ENCODE assay signal across 34 cellular contexts in the genomic region with DNA sequence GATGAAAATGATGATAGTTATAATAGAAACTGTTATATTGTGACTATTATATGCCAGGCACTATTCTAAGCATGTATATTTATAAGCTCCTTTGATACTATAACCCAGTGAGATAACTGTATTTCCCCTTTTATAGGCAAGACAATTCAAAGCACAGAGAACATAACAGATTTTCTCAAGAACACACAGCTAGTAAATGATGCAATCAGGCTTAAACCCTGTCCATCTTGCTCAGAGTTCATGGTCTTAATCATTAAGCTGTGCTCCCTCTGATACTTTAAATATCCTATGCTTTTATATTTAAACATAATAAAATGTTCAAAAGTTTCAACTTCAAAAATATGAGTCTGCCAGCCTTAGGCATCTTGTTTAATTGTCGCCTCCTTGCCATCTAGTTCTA.
"Had no signal": no experiment of that assay in that cellular context is flagged by ENCODE, and none has a peak within 500 bp of the region (broad histone marks: within the 10 kb centered on the region; RNA-seq: fewer than 3 reads in every experiment).

No MANE protein-coding gene starts in this region.

- H3K4me3 ChIP-seq: MG63 had no signal

- DNase-seq: Karpas-422, Kasumi-1, MG63, MM.1S, MV-4-11, NCI-H1048, NCI-H1092, NCI-H1092 treated with DMSO at 0.1 percent for 48 hours, NCI-H1105, NCI-H1105 treated with DMSO at 0.1 percent for 48 hours, NCI-H1417, NCI-H1417 treated with DMSO at 0.1 percent for 48 hours, NCI-H1436, NCI-H1436 treated with DMSO at 0.1 percent for 48 hours, NCI-H146, NCI-H1694, NCI-H1694 treated with DMSO at 0.1 percent for 48 hours, NCI-H187, NCI-H187 treated with DMSO at 0.1 percent for 48 hours, NCI-H1930, NCI-H2029, NCI-H2029 treated with DMSO at 0.1 percent for 48 hours, NCI-H2081, NCI-H2081 treated with DMSO at 0.1 percent for 48 hours, NCI-H2107, NCI-H2171, NCI-H2171 treated with DMSO at 0.1 percent for 48 hours, NCI-H2227 treated with DMSO at 0.1 percent for 48 hours, NCI-H226, NCI-H345, NCI-H446, NCI-H446 treated with DMSO at 0.1 percent for 48 hours, NCI-H510A, NCI-H510A treated with DMSO at 0.1 percent for 48 hours had no signal

- H3K27me3 ChIP-seq: MG63 had no signal
